Comparison of ENCODE assay signal across 12 cellular contexts in genomic region chr7:82615527-82615926, GRCh38.
DNase-seq lines count a peak whose midpoint lies in the region; ATAC-seq and FAIRE-seq lines count a peak whose summit lies in the region.
"Had no signal": no experiment of that assay in that cellular context is flagged by ENCODE, and none has a peak within 500 bp of the region (broad histone marks: within the 10 kb centered on the region; RNA-seq: fewer than 3 reads in every experiment).

No MANE protein-coding gene starts in this region.

- peak in 1 of 3 donors; percentile 61 for DNase-seq in right cardiac atrium
- DNase-seq in Right ventricle myocardium inferior (ENCODE audit: missing footprints) = no peak
- DNase-seq in OCI-M1 (lab: John Stamatoyannopoulos, UW) = peak; percentile 95
- DNase-seq in frontal cortex (ENCODE audit: low spot score in 2 of 2) = no peak
- DNase-seq in NCI-H1417 treated with DMSO at 0.1 percent for 48 hours (lab: John Stamatoyannopoulos, UW) = no peak
- DNase-seq in putamen (ENCODE audit: low spot score) = no peak
- DNase-seq in activated CD4-positive, alpha-beta T cell treated with anti-CD3 and anti-CD28 coated beads, Interleukin-2, amount 50 U/mL, for 48 hours = no peak
- DNase-seq: foreskin keratinocyte, GM23248 had no signal

- 62% methylated on average over 3 of the region's 3 CpGs for WGBS in right cardiac atrium

- H3K4me1 ChIP-seq in right cardiac atrium (ENCODE audit: control insufficient read depth, insufficient read depth, low read length) = no peaks in the 10 kb centered on the region
- H3K4me1 ChIP-seq: A549, foreskin keratinocyte had no signal

- H3K27ac ChIP-seq in right cardiac atrium (ENCODE audit: low read length) = no peak overlapping the region
- H3K27ac ChIP-seq: A549, foreskin keratinocyte, GM23248 had no signal

- H3K9me3 ChIP-seq in right cardiac atrium (ENCODE audit: control insufficient read depth, low read length) = no peaks in the 10 kb centered on the region
- H3K9me3 ChIP-seq: A549 had no signal

- no peak for FAIRE-seq in frontal cortex (lab: Jason Lieb, UNC)
- FAIRE-seq: A549, G401.6 had no signal

- H3K27me3 ChIP-seq in right cardiac atrium (ENCODE audit: control insufficient read depth, insufficient read depth) = no peaks in the 10 kb centered on the region

- peak; percentile 52 to 53 for ATAC-seq in right cardiac atrium
- ATAC-seq in Right ventricle myocardium inferior = no peak
- peak; percentile 77 for ATAC-seq in HG03060 (IDR thresholded peaks at IDR 0.05; ENCODE audit: low read depth, unreplicated experiment)
- ATAC-seq: A549, foreskin keratinocyte had no signal

- intact Hi-C loops in right cardiac atrium (cut with DNase I) = no loop called here
- intact Hi-C loops in Right ventricle myocardium inferior (cut with DNase I) = no loop called here

- H3K4me3 ChIP-seq in right cardiac atrium (ENCODE audit: low read length) = no peak overlapping the region
- H3K4me3 ChIP-seq: A549, GM23248 had no signal
